ENCODE assay signal across 18 cellular contexts in genomic region chr5:79975422-79975821, GRCh38. TPM values are rescaled to one million over a fixed set of nuclear protein-coding genes. Genes with fewer than 3 reads are reported as not detected.
DNase-seq lines count a peak whose midpoint lies in the region; ATAC-seq, FAIRE-seq and TF ChIP-seq lines count a peak whose summit lies in the region.
"Had no signal": no experiment of that assay in that cellular context is flagged by ENCODE, and none has a peak within 500 bp of the region (broad histone marks: within the 10 kb centered on the region; RNA-seq: fewer than 3 reads in every experiment).

No MANE protein-coding gene starts in this region.

- no peak overlapping the region for H2AK9ac ChIP-seq in IMR-90 (replicated peaks; ENCODE audit: low read depth, low read length, poor library complexity)

- H2BK20ac ChIP-seq in IMR-90 (ENCODE audit: low read depth, low read length) (peak overlapping the region; percentile 79), H1 (ENCODE audit: low read length) (no peak overlapping the region)

- intact Hi-C loops in IMR-90 (cut with micrococcal nuclease), result no loop called here
- intact Hi-C loops in OCI-LY7 (cut with micrococcal nuclease; ENCODE audit: unreplicated experiment), result no loop called here

- H4K5ac ChIP-seq in IMR-90 (ENCODE audit: low read depth, low read length), result peak overlapping the region; percentile 90
- H4K5ac ChIP-seq in H1 (ENCODE audit: insufficient read length, low read depth, low read length), result no peak overlapping the region

- H3K4me3 ChIP-seq in GM23248, result peak overlapping the region; percentile 37
- no peak overlapping the region for H3K4me3 ChIP-seq in IMR-90 (ENCODE audit: insufficient read depth, low read depth, low read length)
- H3K4me3 ChIP-seq in H1 (ENCODE audit: extremely low read depth in 1 of 4, insufficient read depth in 2 of 4, low read depth in 3 of 4, low read length in 4 of 4), result no peak overlapping the region
- H3K4me3 ChIP-seq in trophoblast cell (ENCODE audit: low read depth, low read length), result no peak overlapping the region
- no peak overlapping the region for H3K4me3 ChIP-seq in OCI-LY7 (ENCODE audit: low read depth, low read length, poor library complexity, severe bottlenecking)
- H3K4me3 ChIP-seq: GM12878 had no signal

- H3K9me3 ChIP-seq in GM23248 (ENCODE audit: low read depth), result no peaks in the 10 kb centered on the region
- H3K9me3 ChIP-seq in IMR-90 (ENCODE audit: control insufficient read depth, insufficient read depth, low read length), result no peaks in the 10 kb centered on the region
- no peaks in the 10 kb centered on the region for H3K9me3 ChIP-seq in H1 (ENCODE audit: insufficient read depth in 2 of 2, low read depth in 1 of 2, low read length in 1 of 2)
- no peaks in the 10 kb centered on the region for H3K9me3 ChIP-seq in trophoblast cell (ENCODE audit: insufficient read depth, low read depth, low read length)
- no peaks in the 10 kb centered on the region for H3K9me3 ChIP-seq in OCI-LY7 (ENCODE audit: low read length)
- H3K9me3 ChIP-seq: BE2C had no signal

- no peak overlapping the region for H4K12ac ChIP-seq in trophoblast cell (ENCODE audit: low read depth, low read length)

- H3K79me2 ChIP-seq in GM23248 (ENCODE audit: insufficient read depth) (no peaks in the 10 kb centered on the region), H1 (ENCODE audit: control insufficient read depth in 1 of 2, insufficient read depth in 2 of 2, low read length in 2 of 2) (no peaks in the 10 kb centered on the region), trophoblast cell (ENCODE audit: control insufficient read depth, insufficient read depth, low read length, poor library complexity) (no peaks in the 10 kb centered on the region), OCI-LY7 (ENCODE audit: insufficient read depth, low read depth, low read length) (peaks cover 17% of the 10 kb centered on the region; the same call in 1 of the 2 replicates)

- peak overlapping the region; percentile 66; the same call in 1 of the 2 replicates for H3K23ac ChIP-seq in IMR-90 (ENCODE audit: low read depth, low read length)
- H3K23ac ChIP-seq in H1 (ENCODE audit: insufficient read length), result no peak overlapping the region
- H3K23ac ChIP-seq in trophoblast cell (ENCODE audit: low read length), result no peak overlapping the region

- no TSS peak for BruUV-seq in IMR-90 (replicated peaks; lab: Mats Ljungman, UMichigan)
- no TSS peak for BruUV-seq in OCI-LY7 (replicated peaks; lab: Mats Ljungman, UMichigan)

- peak overlapping the region; percentile 16 to 68; a peak in 2 of 4 replicates for H4K8ac ChIP-seq in IMR-90 (ENCODE audit: low read depth in 2 of 2, low read length in 2 of 2)
- H4K8ac ChIP-seq in H1 (ENCODE audit: extremely low read depth, insufficient read depth, low read length), result no peak overlapping the region
- H4K8ac ChIP-seq in trophoblast cell (ENCODE audit: low read depth, low read length), result peak overlapping the region; percentile 58

- WGBS in GM23248 (ENCODE audit: low coverage in 1 of 2, low lambda C conversion rate in 2 of 2, missing lambda C conversion rate in 2 of 2), 2 experiments, result 69% methylated on average over 5 of the region's 5 CpGs
- WGBS in IMR-90 (ENCODE audit: extremely low coverage in 2 of 2, insufficient read length in 1 of 2), 2 experiments, result no CpG with 5 or more reads among the region's 5 CpGs
- 85% methylated on average over 5 of the region's 5 CpGs; no CpG with 5 or more reads in 1 of the 2 experiments for WGBS in H1 (ENCODE audit: extremely low coverage in 1 of 2, insufficient coverage in 1 of 2, insufficient read length in 1 of 2, insufficient replicate concordance in 2 of 2, low coverage in 1 of 2, low lambda C conversion rate in 2 of 2, missing lambda C conversion rate in 1 of 2), 2 experiments
- no CpG with 5 or more reads among the region's 5 CpGs for WGBS in trophoblast cell (ENCODE audit: extremely low coverage, insufficient coverage, insufficient read length)

- peaks cover 35% of the 10 kb centered on the region for H3F3A ChIP-seq in GM23248 (ENCODE audit: insufficient read depth)

- H2BK12ac ChIP-seq in H1 (ENCODE audit: low read depth, low read length) (no peak overlapping the region), trophoblast cell (ENCODE audit: low read length) (no peak overlapping the region)

- FAIRE-seq in H1 (lab: Jason Lieb, UNC), result peak; percentile 24
- FAIRE-seq: GM12878 had no signal

- H2BK120ac ChIP-seq in IMR-90 (ENCODE audit: low read depth, low read length) (peak overlapping the region; percentile 84), H1 (replicated peaks; ENCODE audit: low read depth, low read length) (no peak overlapping the region), trophoblast cell (ENCODE audit: insufficient read depth, low read length, poor library complexity) (no peak overlapping the region)

- TF ChIP-seq POLR2A in IMR-90 (IDR thresholded peaks at IDR 0.05; ENCODE audit: low read depth, low read length) (no peak), H1 (IDR thresholded peaks at IDR 0.05; ENCODE audit: control extremely low read depth in 1 of 2, low read depth in 2 of 2, low read length in 2 of 2) (no peak)

- H3K9ac ChIP-seq in GM23248 (no peak overlapping the region), IMR-90 (ENCODE audit: low read depth, low read length) (no peak overlapping the region), H1 (replicated peaks in 1 of 4; ENCODE audit: extremely low read depth in 1 of 4, low read depth in 3 of 4, low read length in 3 of 4) (no peak overlapping the region), trophoblast cell (ENCODE audit: low read length) (no peak overlapping the region)

- no peaks in the 10 kb centered on the region for H3K27me3 ChIP-seq in GM23248 (replicated peaks; ENCODE audit: insufficient read depth)
- H3K27me3 ChIP-seq in IMR-90 (ENCODE audit: control insufficient read depth, insufficient read depth, low read length), result no peaks in the 10 kb centered on the region
- H3K27me3 ChIP-seq in H1 (replicated peaks in 1 of 4; ENCODE audit: control insufficient read depth in 3 of 4, extremely low read depth in 1 of 4, insufficient read depth in 3 of 4, low read length in 3 of 4), result no peaks in the 10 kb centered on the region
- no peaks in the 10 kb centered on the region for H3K27me3 ChIP-seq in trophoblast cell (ENCODE audit: insufficient read depth, low read length)

- H3K9me1 ChIP-seq in IMR-90 (ENCODE audit: insufficient read depth, low read length), result peaks cover 3% of the 10 kb centered on the region; the same call in 1 of the 2 replicates

- H3K18ac ChIP-seq in IMR-90 (ENCODE audit: low read depth, low read length) (peak overlapping the region; percentile 77; the same call in 1 of the 2 replicates), H1 (ENCODE audit: extremely low read depth, low read length) (no peak overlapping the region), trophoblast cell (ENCODE audit: low read length) (no peak overlapping the region)

- H2AK5ac ChIP-seq in IMR-90 (ENCODE audit: low read depth, low read length), result peak overlapping the region; percentile 78
- H2AK5ac ChIP-seq in H1 (ENCODE audit: low read depth, low read length), result no peak overlapping the region
- H2AK5ac ChIP-seq in trophoblast cell (ENCODE audit: low read length), result no peak overlapping the region

- H3K4me2 ChIP-seq in GM23248 (ENCODE audit: unreplicated experiment) (peak overlapping the region; percentile 41), IMR-90 (ENCODE audit: low read depth, low read length) (peak overlapping the region; percentile 61; the same call in 1 of the 2 replicates), H1 (ENCODE audit: insufficient read depth in 1 of 2, low read depth in 2 of 2, low read length in 2 of 2) (no peak overlapping the region), trophoblast cell (ENCODE audit: low read length) (no peak overlapping the region), OCI-LY7 (ENCODE audit: low read length) (no peak overlapping the region)

- dilution Hi-C loops in IMR-90 (cut with HindIII; ENCODE audit: low sequenced_read_pairs, unreplicated experiment), result no loop called here

- CTCF ChIA-PET in IMR-90 (lab: Yijun Ruan, JAX) (interaction anchor here (1.5 kb wide), 1 partner anchor 9 kb away, joined by 4 read pairs; no protein-coding TSS in a partner anchor), H1 (lab: Charles Lee; ENCODE audit: partially characterized antibody) (interaction anchor here (1.4 to 1.6 kb wide), 3 partner anchors 12 to 108 kb away, joined by 3 to 4 read pairs (median 4); no protein-coding TSS in a partner anchor), OCI-LY7 (lab: Charles Lee; ENCODE audit: unreplicated experiment) (no interaction called here)

- H3K4me1 ChIP-seq in GM23248 (ENCODE audit: insufficient read depth) (peaks cover 49% of the 10 kb centered on the region), IMR-90 (ENCODE audit: control insufficient read depth, insufficient read depth, low read length) (peaks cover 18% of the 10 kb centered on the region), H1 (replicated peaks in 1 of 4; ENCODE audit: control insufficient read depth in 3 of 4, insufficient read depth in 4 of 4, low read length in 3 of 4) (peaks cover 0 to 2% (median 0%) of the 10 kb centered on the region in 4 experiments; a peak in 1 of 7 replicates), trophoblast cell (ENCODE audit: control insufficient read depth in 1 of 2, insufficient read depth in 2 of 2, low read length in 2 of 2) (peaks cover 0 to 6% of the 10 kb centered on the region in 2 experiments), OCI-LY7 (ENCODE audit: insufficient read depth, low read length, poor library complexity, severe bottlenecking) (peaks cover 19% of the 10 kb centered on the region)
- H3K4me1 ChIP-seq: BE2C had no signal

- ATAC-seq in IMR-90 (ENCODE audit: low read depth) (no peak), HG03159 (IDR thresholded peaks at IDR 0.05; ENCODE audit: unreplicated experiment) (no peak)
- ATAC-seq: GM12878 had no signal

- peak overlapping the region; percentile 84 for H3K4ac ChIP-seq in IMR-90 (ENCODE audit: low read depth, low read length)
- no peak overlapping the region for H3K4ac ChIP-seq in H1 (replicated peaks; ENCODE audit: insufficient read length, low read depth, low read length)
- H3K4ac ChIP-seq in trophoblast cell (ENCODE audit: low read depth, low read length), result peak overlapping the region; percentile 15

- POLR2A ChIA-PET in IMR-90 (lab: Charles Lee; ENCODE audit: unreplicated experiment), result no interaction called here
- POLR2A ChIA-PET in H1 (lab: Charles Lee; ENCODE audit: partially characterized antibody), result interaction anchor here (1.0 to 2.1 kb wide), 2 partner anchors 9 to 15 kb away, joined by 3 to 12 read pairs; no protein-coding TSS in a partner anchor
- POLR2A ChIA-PET in OCI-LY7 (lab: Charles Lee), result interaction anchor here (1.1 to 1.3 kb wide), 3 partner anchors 9 to 88 kb away, joined by 3 to 4 read pairs (median 3); no protein-coding TSS in a partner anchor

- H3K56ac ChIP-seq in IMR-90 (ENCODE audit: extremely low read depth, insufficient read depth, low read length), result peak overlapping the region; percentile 29; the same call in 1 of the 2 replicates
- H3K56ac ChIP-seq in H1 (replicated peaks; ENCODE audit: insufficient read length, low read depth, low read length), result no peak overlapping the region

- H3K79me1 ChIP-seq in IMR-90 (ENCODE audit: low read depth in 1 of 2, low read length in 2 of 2), result peaks cover 0 to 7% of the 10 kb centered on the region in 2 experiments; a peak in 2 of 4 replicates
- no peaks in the 10 kb centered on the region for H3K79me1 ChIP-seq in H1 (ENCODE audit: low read depth, low read length)
- H3K79me1 ChIP-seq in trophoblast cell (ENCODE audit: low read length), result peaks cover 4% of the 10 kb centered on the region

- peak; percentile 28 for DNase-seq in GM23248
- DNase-seq in IMR-90, result no peak
- no peak for DNase-seq in H1 (ENCODE audit: low read depth in 1 of 2, low spot score in 2 of 2)
- DNase-seq in trophoblast cell, result peak in 1 of 2 donors; percentile 21
- DNase-seq in OCI-LY7 (ENCODE audit: low spot score), result no peak
- DNase-seq in stimulated activated CD4-positive, alpha-beta T cell treated with anti-CD3 and anti-CD28 coated beads, Interleukin-2, amount 100 ng/mL, for 24 hours, result no peak
- DNase-seq: BE2C; Calu3; CD4-positive, alpha-beta memory T cell; DMS79 treated with DMSO at 0.1 percent for 48 hours; Karpas-422; NCI-H1105; NCI-H1694 treated with DMSO at 0.1 percent for 48 hours; NCI-H2107; NCI-H2227 treated with DMSO at 0.1 percent for 48 hours; NCI-H524 had no signal

- H2BK15ac ChIP-seq in IMR-90 (ENCODE audit: low read depth, low read length) (peak overlapping the region; percentile 77; the same call in 2 of the 3 replicates), H1 (ENCODE audit: low read length) (no peak overlapping the region)

- H3K36me3 ChIP-seq in GM23248 (ENCODE audit: low read depth), result peaks cover 24% of the 10 kb centered on the region
- peaks cover 9% of the 10 kb centered on the region for H3K36me3 ChIP-seq in IMR-90 (ENCODE audit: control insufficient read depth, insufficient read depth, low read length)
- H3K36me3 ChIP-seq in H1 (ENCODE audit: control insufficient read depth in 2 of 4, insufficient read depth in 4 of 4, low read length in 3 of 4), result peaks cover 2 to 27% (median 8%) of the 10 kb centered on the region in 4 experiments; a peak in 4 of 8 replicates
- peaks cover 4 to 5% of the 10 kb centered on the region in 2 experiments for H3K36me3 ChIP-seq in trophoblast cell (ENCODE audit: control insufficient read depth in 1 of 2, insufficient read depth in 2 of 2, low read length in 2 of 2)
- peaks cover 53% of the 10 kb centered on the region for H3K36me3 ChIP-seq in OCI-LY7 (ENCODE audit: insufficient read depth, low read length)

- no peaks in the 10 kb centered on the region for H4K20me1 ChIP-seq in GM23248 (ENCODE audit: insufficient read depth)
- H4K20me1 ChIP-seq in IMR-90 (ENCODE audit: insufficient read depth, low read length), result no peaks in the 10 kb centered on the region
- peaks cover 0 to 1% of the 10 kb centered on the region in 2 experiments for H4K20me1 ChIP-seq in H1 (replicated peaks in 1 of 2; ENCODE audit: control insufficient read depth in 1 of 2, insufficient read depth in 2 of 2, low read length in 2 of 2)
- no peaks in the 10 kb centered on the region for H4K20me1 ChIP-seq in OCI-LY7 (ENCODE audit: insufficient read depth, low read length)

- H3K23me2 ChIP-seq in H1 (ENCODE audit: low read depth, low read length), result no peaks in the 10 kb centered on the region

- TF ChIP-seq CTCF in IMR-90 (conservative IDR thresholded peaks at IDR 0.05; ENCODE audit: low read depth, low read length) (no peak), H1 (IDR thresholded peaks at IDR 0.05; ENCODE audit: control extremely low read depth in 1 of 3, insufficient read depth in 1 of 3, low read depth in 1 of 3, low read length in 3 of 3) (no peak), OCI-LY7 (conservative IDR thresholded peaks at IDR 0.05; ENCODE audit: low read length) (no peak)

- H2BK5ac ChIP-seq in IMR-90 (ENCODE audit: low read depth, low read length, poor library complexity, severe bottlenecking), result peak overlapping the region; percentile 62
- no peak overlapping the region; the same call in 1 of the 2 replicates for H2BK5ac ChIP-seq in H1 (ENCODE audit: low read depth, low read length)
- no peak overlapping the region for H2BK5ac ChIP-seq in trophoblast cell (ENCODE audit: low read depth, low read length, poor library complexity)

- H4K91ac ChIP-seq in IMR-90 (ENCODE audit: insufficient read depth, low read depth, low read length), result peak overlapping the region; percentile 69
- no peak overlapping the region for H4K91ac ChIP-seq in H1 (replicated peaks; ENCODE audit: insufficient read length, low read length)
- H4K91ac ChIP-seq in trophoblast cell (ENCODE audit: low read depth, low read length), result no peak overlapping the region

- no peak for TF ChIP-seq RAD21 in IMR-90 (IDR thresholded peaks at IDR 0.05; ENCODE audit: low read length)
- no peak for TF ChIP-seq RAD21 in H1 (IDR thresholded peaks at IDR 0.05 in 1 of 2, conservative IDR thresholded peaks at IDR 0.05 in 1 of 2; ENCODE audit: low read depth in 2 of 2, low read length in 2 of 2)

- H3K27ac ChIP-seq in GM23248 (peak overlapping the region; percentile 50), IMR-90 (ENCODE audit: insufficient read depth, low read length) (peak overlapping the region; percentile 53), H1 (ENCODE audit: low read depth, low read length) (no peak overlapping the region), trophoblast cell (ENCODE audit: low read depth, low read length) (peak overlapping the region; percentile 88), OCI-LY7 (ENCODE audit: low read depth, low read length, poor library complexity, severe bottlenecking) (no peak overlapping the region)

- TF ChIP-seq EP300 in H1 (IDR thresholded peaks at IDR 0.05; ENCODE audit: borderline replicate concordance in 1 of 2, low read depth in 2 of 2, low read length in 2 of 2), result no peak

- in situ Hi-C loops in GM23248 (cut with MboI), result no loop called here
- in situ Hi-C loops in IMR-90 (cut with MboI; ENCODE audit: low sequenced_read_pairs), result no loop called here

- H3K14ac ChIP-seq in IMR-90 (replicated peaks; ENCODE audit: low read depth, low read length), result peak overlapping the region; percentile 75
- H3K14ac ChIP-seq in H1 (ENCODE audit: insufficient read length), result no peak overlapping the region
- H3K14ac ChIP-seq in trophoblast cell (ENCODE audit: low read length), result no peak overlapping the region

- H2AFZ ChIP-seq in GM23248 (peak overlapping the region; percentile 25; the same call in 1 of the 2 replicates), IMR-90 (replicated peaks; ENCODE audit: low read length, poor library complexity) (no peak overlapping the region), H1 (ENCODE audit: low read length) (no peak overlapping the region), trophoblast cell (ENCODE audit: insufficient read depth, low read length, poor library complexity) (no peak overlapping the region), OCI-LY7 (ENCODE audit: low read length) (no peak overlapping the region)

- no peaks in the 10 kb centered on the region; the same call in 1 of the 2 replicates for H3K9me2 ChIP-seq in GM23248 (ENCODE audit: insufficient read depth)
- no peaks in the 10 kb centered on the region for H3K9me2 ChIP-seq in OCI-LY7 (ENCODE audit: insufficient read depth, low read length)

RNA-seq across cellular contexts. Expression of gene MTX3, which starts 15.6 kb away (rescaled TPM):
- 18.4 and 24.2 TPM in 2 replicates for total RNA-seq in GM23248 (2014; rRNA removed; shearing (Covaris generic))
- polyA plus RNA-seq in GM23248 (2016; fragmentation: Nextera tagmentation; extraction: Ambion mirVana), result 6.9 and 7.0 TPM in 2 replicates
- 12.7 and 13.6 TPM in 2 replicates for total RNA-seq in IMR-90 (2012; rRNA removed)
- polyA plus RNA-seq in IMR-90 (2012; rRNA removed), result 4.0 and 6.6 TPM in 2 replicates
- polyA plus RNA-seq in IMR-90 (2012; cell fraction: cytosol; rRNA removed), result 0.68 and 1.3 TPM in 2 replicates
- polyA plus RNA-seq in IMR-90 (2012; cell fraction: nucleus; rRNA removed; ENCODE audit: low replicate concordance), result 2.0 and 13.9 TPM in 2 replicates
- total RNA-seq in H1 (2021; fragmentation: NEBNext Ultra II Directional; extraction: Animal tissue kit (Norgen Biotek cat#: 25700)), result 27.9 and 28.8 TPM in 2 replicates
- 8.7 and 9.4 TPM in 2 replicates for polyA plus RNA-seq in H1 (2011; rRNA removed)
- polyA plus RNA-seq in H1 (2011; cell fraction: cytosol; rRNA removed), result 13.8 TPM
- polyA plus RNA-seq in H1 (2011; cell fraction: nucleus; rRNA removed), result 10.2 TPM
- 8.0 to 17.8 TPM (median 10.3 TPM) in 4 replicates for polyA plus RNA-seq in H1 (2012, experiment 1 of 2)
- 0.71 TPM for polyA plus RNA-seq in H1 (2012, experiment 2 of 2)
- 13.0 TPM for polyA plus RNA-seq in H1 (2013, experiment 1 of 2)
- polyA plus RNA-seq in H1 (2013, experiment 2 of 2), result 11.8 TPM
- polyA minus RNA-seq in H1 (2011; rRNA and poly(A)+ RNA removed), result 23.7 and 39.6 TPM in 2 replicates
- 18.0 TPM for polyA minus RNA-seq in H1 (2011; cell fraction: cytosol; rRNA and poly(A)+ RNA removed)
- polyA minus RNA-seq in H1 (2011; cell fraction: nucleus; rRNA and poly(A)+ RNA removed), result 34.3 TPM
- polyA plus RNA-seq in trophoblast cell (2013), result 5.7 and 5.9 TPM in 2 replicates
- total RNA-seq in OCI-LY7 (2014; rRNA removed; shearing (Covaris generic)), result 19.2 and 26.0 TPM in 2 replicates
- 53.6 and 67.3 TPM in 2 replicates for total RNA-seq in OCI-LY7 (2022)

RNA-seq across cellular contexts. Expression of gene THBS4, which starts 59.7 kb away (rescaled TPM):
- under 0.01 and 0.43 TPM in 2 replicates for total RNA-seq in GM23248 (2014; rRNA removed; shearing (Covaris generic))
- polyA plus RNA-seq in GM23248 (2016; fragmentation: Nextera tagmentation; extraction: Ambion mirVana) (0.70 and 0.74 TPM in 2 replicates), IMR-90 (2012; rRNA removed) (0.53 and 0.92 TPM in 2 replicates), H1 (2011; rRNA removed) (25.4 and 27.5 TPM in 2 replicates)
- total RNA-seq in IMR-90 (2012; rRNA removed) (0.83 and 0.90 TPM in 2 replicates), OCI-LY7 (2022) (3.9 and 4.2 TPM in 2 replicates)
- polyA plus RNA-seq in IMR-90 (2012; cell fraction: cytosol; rRNA removed), result 0.68 and 0.80 TPM in 2 replicates
- 1.7 and 2.2 TPM in 2 replicates for polyA plus RNA-seq in IMR-90 (2012; cell fraction: nucleus; rRNA removed; ENCODE audit: low replicate concordance)
- total RNA-seq in H1 (2021; fragmentation: NEBNext Ultra II Directional; extraction: Animal tissue kit (Norgen Biotek cat#: 25700)), result 12.8 and 14.2 TPM in 2 replicates
- 21.2 TPM for polyA plus RNA-seq in H1 (2011; cell fraction: cytosol; rRNA removed)
- 30.7 TPM for polyA plus RNA-seq in H1 (2011; cell fraction: nucleus; rRNA removed)
- polyA plus RNA-seq in H1 (2012, experiment 1 of 2), result 16.3 to 23.8 TPM (median 21.8 TPM) in 4 replicates
- 14.9 TPM for polyA plus RNA-seq in H1 (2012, experiment 2 of 2)
- polyA plus RNA-seq in H1 (2013, experiment 1 of 2), result 17.9 TPM
- 17.8 TPM for polyA plus RNA-seq in H1 (2013, experiment 2 of 2)
- polyA minus RNA-seq in H1 (2011; rRNA and poly(A)+ RNA removed), result 20.4 and 24.9 TPM in 2 replicates
- 11.2 TPM for polyA minus RNA-seq in H1 (2011; cell fraction: cytosol; rRNA and poly(A)+ RNA removed)
- polyA minus RNA-seq in H1 (2011; cell fraction: nucleus; rRNA and poly(A)+ RNA removed), result 9.0 TPM
- polyA plus RNA-seq in trophoblast cell (2013), result 0.75 and 0.99 TPM in 2 replicates
- total RNA-seq in OCI-LY7 (2014; rRNA removed; shearing (Covaris generic)), result 1.8 and 4.5 TPM in 2 replicates

Comparison
In these comparisons a context has a peak if more than half of its experiments do, and no peak if none do; other contexts are left out.
1. H3K27ac ChIP-seq: peak in GM23248 (single experiment), IMR-90 (single experiment) and trophoblast cell (single experiment); none in H1 (single experiment) and OCI-LY7 (single experiment).
2. H3K4me2 ChIP-seq: peak in GM23248 (single experiment) and IMR-90 (single experiment); none in H1 (0 of 2), trophoblast cell (single experiment) and OCI-LY7 (single experiment).